25 cellular contexts compared by ENCODE assay signal in genomic region chr18:58397385-58398132, GRCh38.
"Had no signal": no experiment of that assay in that cellular context is flagged by ENCODE, and none has a peak within 500 bp of the region (broad histone marks: within the 10 kb centered on the region; RNA-seq: fewer than 3 reads in every experiment).

No MANE protein-coding gene starts in this region.

- H3K36me3 ChIP-seq: right atrium auricular region had no signal

- DNase-seq: activated CD4-positive, alpha-beta memory T cell treated with anti-CD3 and anti-CD28 coated beads for 36 hours; activated CD4-positive, alpha-beta T cell treated with anti-CD3 and anti-CD28 coated beads for 48 hours; activated effector memory CD4-positive, alpha-beta T cell treated with anti-CD3 and anti-CD28 coated beads, Interleukin-2, amount 50 U/mL, for 16 hours; activated naive CD4-positive, alpha-beta T cell treated with anti-CD3 and anti-CD28 coated beads, Interleukin-2, amount 50 U/mL, for 16 hours; activated naive CD8-positive, alpha-beta T cell treated with anti-CD3 and anti-CD28 coated beads, Interleukin-2, amount 50 U/mL, for 24 hours; activated T-cell treated with anti-CD3 and anti-CD28 coated beads, Interleukin-2, amount 50 U/mL, for 72 hours; anterior cingulate cortex; brain microvascular endothelial cell; caudate nucleus; effector CD8-positive, alpha-beta T cell; glutamatergic neuron; immature natural killer cell; left lung; naive thymus-derived CD4-positive, alpha-beta T cell; pancreas; psoas muscle; stimulated activated CD4-positive, alpha-beta T cell treated with anti-CD3 and anti-CD28 coated beads, Interleukin-12 subunit alpha, Interleukin-12 subunit beta, amount 100 ng/mL, for 4 hours; stimulated activated CD4-positive, alpha-beta T cell treated with anti-CD3 and anti-CD28 coated beads, Interleukin-4, amount 100 ng/mL, for 4 hours; stimulated activated naive CD8-positive, alpha-beta T cell treated with anti-CD3 and anti-CD28 coated beads, Interleukin-15, amount 100 ng/mL, for 72 hours; T-helper 2 cell had no signal

- H2AFZ ChIP-seq: hepatocyte had no signal

- H3K36me3 Mint-ChIP-seq: activated CD4-positive, alpha-beta memory T cell treated with anti-CD3 and anti-CD28 coated beads for 36 hours; immature natural killer cell; naive thymus-derived CD4-positive, alpha-beta T cell had no signal

- FAIRE-seq: frontal cortex, pancreas had no signal

- H3K4me1 ChIP-seq: tibial artery had no signal

- H3K9me3 ChIP-seq: esophagus muscularis mucosa, left lung, pancreas, psoas muscle, right atrium auricular region, tibial artery had no signal

- H3K4me1 Mint-ChIP-seq: immature natural killer cell had no signal

- H3K27ac Mint-ChIP-seq: activated CD4-positive, alpha-beta memory T cell treated with anti-CD3 and anti-CD28 coated beads for 36 hours; activated naive CD8-positive, alpha-beta T cell treated with anti-CD3 and anti-CD28 coated beads, Interleukin-2, amount 50 U/mL, for 24 hours; activated T-cell treated with anti-CD3 and anti-CD28 coated beads, Interleukin-2, amount 50 U/mL, for 72 hours; immature natural killer cell; naive thymus-derived CD4-positive, alpha-beta T cell; stimulated activated naive CD8-positive, alpha-beta T cell treated with anti-CD3 and anti-CD28 coated beads, Interleukin-15, amount 100 ng/mL, for 72 hours had no signal

- H3K27me3 Mint-ChIP-seq: activated naive CD8-positive, alpha-beta T cell treated with anti-CD3 and anti-CD28 coated beads, Interleukin-2, amount 50 U/mL, for 24 hours; stimulated activated naive CD8-positive, alpha-beta T cell treated with anti-CD3 and anti-CD28 coated beads, Interleukin-15, amount 100 ng/mL, for 72 hours had no signal

- ATAC-seq: activated naive CD8-positive, alpha-beta T cell treated with anti-CD3 and anti-CD28 coated beads, Interleukin-2, amount 50 U/mL, for 24 hours; activated T-cell treated with anti-CD3 and anti-CD28 coated beads, Interleukin-2, amount 50 U/mL, for 72 hours; left lung; naive thymus-derived CD4-positive, alpha-beta T cell; pancreas; psoas muscle; stimulated activated naive CD8-positive, alpha-beta T cell treated with anti-CD3 and anti-CD28 coated beads, Interleukin-15, amount 100 ng/mL, for 72 hours had no signal

- H3K27me3 ChIP-seq: brain microvascular endothelial cell, esophagus muscularis mucosa, hepatocyte, left lung, pancreas, right atrium auricular region, tibial artery had no signal

- H3K27ac ChIP-seq: brain microvascular endothelial cell, esophagus muscularis mucosa, hepatocyte, left lung, pancreas, psoas muscle, right atrium auricular region, tibial artery had no signal

- H3K4me3 ChIP-seq: esophagus muscularis mucosa, hepatocyte, left lung, pancreas, psoas muscle, right atrium auricular region, tibial artery had no signal

- H3K4me2 ChIP-seq: hepatocyte had no signal

- H3K4me3 Mint-ChIP-seq: activated CD4-positive, alpha-beta memory T cell treated with anti-CD3 and anti-CD28 coated beads for 36 hours; activated naive CD8-positive, alpha-beta T cell treated with anti-CD3 and anti-CD28 coated beads, Interleukin-2, amount 50 U/mL, for 24 hours; activated T-cell treated with anti-CD3 and anti-CD28 coated beads, Interleukin-2, amount 50 U/mL, for 72 hours; immature natural killer cell; naive thymus-derived CD4-positive, alpha-beta T cell; stimulated activated naive CD8-positive, alpha-beta T cell treated with anti-CD3 and anti-CD28 coated beads, Interleukin-15, amount 100 ng/mL, for 72 hours had no signal

- H3K9me3 Mint-ChIP-seq: activated CD4-positive, alpha-beta memory T cell treated with anti-CD3 and anti-CD28 coated beads for 36 hours; activated naive CD8-positive, alpha-beta T cell treated with anti-CD3 and anti-CD28 coated beads, Interleukin-2, amount 50 U/mL, for 24 hours; activated T-cell treated with anti-CD3 and anti-CD28 coated beads, Interleukin-2, amount 50 U/mL, for 72 hours; immature natural killer cell; naive thymus-derived CD4-positive, alpha-beta T cell; stimulated activated naive CD8-positive, alpha-beta T cell treated with anti-CD3 and anti-CD28 coated beads, Interleukin-15, amount 100 ng/mL, for 72 hours had no signal

- H3K79me2 ChIP-seq: hepatocyte had no signal
